In the genomic region with DNA sequence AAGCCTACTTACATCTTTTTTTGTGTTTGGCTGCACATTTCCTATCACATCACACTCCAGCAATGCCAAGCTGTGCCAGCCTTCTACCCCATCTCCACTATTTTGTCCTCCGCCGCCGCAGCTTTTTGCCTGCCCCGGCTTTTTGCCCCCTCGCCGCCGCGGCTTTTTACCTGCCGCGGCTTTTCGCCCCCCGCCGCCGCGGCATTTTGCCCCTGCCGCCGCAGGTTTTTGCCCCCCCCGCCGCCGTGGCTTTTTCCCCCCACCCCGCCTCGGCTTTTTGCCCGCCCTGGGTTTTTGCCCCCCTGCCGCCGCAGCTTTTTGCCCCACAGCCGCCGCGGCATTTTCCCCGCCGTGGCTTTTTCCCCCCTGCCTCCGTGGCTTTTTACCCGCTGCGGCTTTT, we compare ENCODE assay signal across 24 cellular contexts.
"Had no signal": no experiment of that assay in that cellular context is flagged by ENCODE, and none has a peak within 500 bp of the region (broad histone marks: within the 10 kb centered on the region; RNA-seq: fewer than 3 reads in every experiment).

No MANE protein-coding gene starts in this region.

- H3K4me1 ChIP-seq: colonic mucosa, esophagus squamous epithelium, foreskin keratinocyte, gastrocnemius medialis, gastroesophageal sphincter, heart left ventricle, heart right ventricle had no signal

- ATAC-seq: effector memory CD8-positive, alpha-beta T cell; esophagus mucosa; foreskin keratinocyte; gastrocnemius medialis; gastroesophageal sphincter; heart left ventricle; heart right ventricle had no signal

- DNase-seq: colonic mucosa; cortex of kidney; dermis blood vessel endothelial cell; dorsolateral prefrontal cortex; effector CD4-positive, alpha-beta T cell; effector CD8-positive, alpha-beta T cell; effector memory CD4-positive, alpha-beta T cell; effector memory CD8-positive, alpha-beta T cell; endodermal cell; erythroblast; esophagus squamous epithelium; foreskin fibroblast; foreskin keratinocyte; foreskin melanocyte; gastrocnemius medialis; glutamatergic neuron; head of caudate nucleus; heart left ventricle; heart right ventricle had no signal

- H3K36me3 ChIP-seq: colonic mucosa, esophagus squamous epithelium, gastrocnemius medialis, gastroesophageal sphincter, heart left ventricle, heart right ventricle had no signal

- H3K9me3 ChIP-seq: colonic mucosa, gastrocnemius medialis, heart left ventricle had no signal

- H3K4me3 Mint-ChIP-seq: dendritic cell treated with granulocyte-macrophage colony-stimulating factor and Interleukin-4, amounts not matched to agents 40 ng/mL and 50 ng/mL, for 4 days; effector memory CD8-positive, alpha-beta T cell; endodermal cell had no signal

- H3K27me3 Mint-ChIP-seq: dendritic cell treated with granulocyte-macrophage colony-stimulating factor and Interleukin-4, amounts not matched to agents 40 ng/mL and 50 ng/mL, for 4 days; effector memory CD8-positive, alpha-beta T cell had no signal

- H3K4me1 Mint-ChIP-seq: endodermal cell had no signal

- H3K27ac Mint-ChIP-seq: dendritic cell treated with granulocyte-macrophage colony-stimulating factor and Interleukin-4, amounts not matched to agents 40 ng/mL and 50 ng/mL, for 4 days; effector memory CD8-positive, alpha-beta T cell; endodermal cell had no signal

- H3K27ac ChIP-seq: colonic mucosa, coronary artery, dorsolateral prefrontal cortex, epithelial cell of prostate, esophagus squamous epithelium, foreskin keratinocyte, gastrocnemius medialis, gastroesophageal sphincter, heart left ventricle, heart right ventricle had no signal

- H3K4me3 ChIP-seq: colonic mucosa, coronary artery, dorsolateral prefrontal cortex, esophagus squamous epithelium, gastrocnemius medialis, gastroesophageal sphincter, heart left ventricle, heart right ventricle had no signal

- H3K27me3 ChIP-seq: colonic mucosa, esophagus squamous epithelium, foreskin keratinocyte, gastrocnemius medialis, heart right ventricle had no signal
